Comparison of ENCODE assay signal across 1 cellular context in the genomic region with DNA sequence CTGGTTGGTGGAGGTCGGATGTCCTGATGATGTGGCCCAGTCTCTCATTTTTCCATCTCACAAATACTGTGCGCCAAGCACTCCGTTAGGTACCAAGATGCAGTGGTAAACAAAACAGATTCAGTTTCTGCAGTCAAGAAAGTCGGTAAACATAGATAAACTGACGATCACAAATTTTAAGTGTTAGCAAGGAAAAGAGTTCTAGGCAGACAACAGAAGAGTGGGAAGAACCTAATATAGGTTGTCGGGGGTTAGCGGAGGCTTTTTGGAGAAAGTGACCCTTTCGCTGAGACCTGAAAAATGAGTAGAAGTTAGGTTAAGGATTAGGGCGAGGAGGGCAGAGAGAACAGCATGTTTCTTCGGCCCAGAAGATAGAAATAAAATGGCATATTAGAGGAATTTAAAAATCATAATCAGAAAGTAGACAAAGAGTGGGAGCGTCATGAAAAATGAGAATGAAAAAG.
TF ChIP-seq lines count a peak whose summit lies in the region.

No MANE protein-coding gene starts in this region.

TF ChIP-seq in endothelial cell of umbilical vein, 7 proteins besides CTCF, POLR2A, EP300 and RAD21:
- no peak for TF ChIP-seq EZH2 (IDR thresholded peaks at IDR 0.05; ENCODE audit: borderline replicate concordance, low read depth, low read length, severe bottlenecking)
- TF ChIP-seq POLR2AphosphoS5 (IDR thresholded peaks at IDR 0.05; ENCODE audit: insufficient read depth, low read depth, low read length): no peak
- TF ChIP-seq, protein P1, sequence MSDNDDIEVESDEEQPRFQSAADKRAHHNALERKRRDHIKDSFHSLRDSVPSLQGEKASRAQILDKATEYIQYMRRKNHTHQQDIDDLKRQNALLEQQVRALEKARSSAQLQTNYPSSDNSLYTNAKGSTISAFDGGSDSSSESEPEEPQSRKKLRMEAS (IDR thresholded peaks at IDR 0.05; ENCODE audit: insufficient read depth, insufficient read length): no peak
- no peak for TF ChIP-seq MYC (IDR thresholded peaks at IDR 0.05; ENCODE audit: low read depth, low read length)
- TF ChIP-seq GATA2 (IDR thresholded peaks at IDR 0.05; ENCODE audit: insufficient read depth, insufficient read length, low read depth, low read length): no peak
TF ChIP-seq in endothelial cell of umbilical vein: peak in this region for 0.
